8 cellular contexts compared by ENCODE assay signal in genomic region chr12:123634142-123634561, GRCh38. TPM values are rescaled to one million over a fixed set of nuclear protein-coding genes. Genes with fewer than 3 reads are reported as not detected.
DNase-seq lines count a peak whose midpoint lies in the region; ATAC-seq, FAIRE-seq and TF ChIP-seq lines count a peak whose summit lies in the region.

No MANE protein-coding gene starts in this region.

- H3K4me3 Mint-ChIP-seq in activated CD8-positive, alpha-beta memory T cell treated with anti-CD3 and anti-CD28 coated beads, Interleukin-2, amount 10 ng/mL, durations not matched to agents 7 days and 5 days: peak overlapping the region; percentile 90
- peak overlapping the region; percentile 97 for H3K4me3 Mint-ChIP-seq in activated T-helper 17 cell treated with anti-CD3 and anti-CD28 coated beads, Interleukin-2, amount 50 U/mL, for 72 hours

- DNase-seq in activated CD8-positive, alpha-beta memory T cell treated with anti-CD3 and anti-CD28 coated beads, Interleukin-2, amount 10 ng/mL, durations not matched to agents 7 days and 5 days: peak; percentile 45
- DNase-seq in activated CD8-positive, alpha-beta memory T cell treated with anti-CD3 and anti-CD28 coated beads, Interleukin-2, amount 50 U/mL, for 4 hours: no peak
- no peak for DNase-seq in kidney epithelial cell (ENCODE audit: low read depth)
- no peak for DNase-seq in GM19239 (ENCODE audit: insufficient read length, low spot score)
- DNase-seq in AML-193 (lab: John Stamatoyannopoulos, UW): no peak

- CTCF ChIA-PET in activated CD8-positive, alpha-beta memory T cell treated with anti-CD3 and anti-CD28 coated beads, Interleukin-2, amount 10 ng/mL, durations not matched to agents 7 days and 5 days (lab: Charles Lee): interaction anchor here (1.1 to 1.6 kb wide), 2 partner anchors 11 to 269 kb away, joined by 3 read pairs; no protein-coding TSS in a partner anchor

- no peak for FAIRE-seq in GM19239 (lab: Jason Lieb, UNC)

- no peaks in the 10 kb centered on the region for H3K9me3 ChIP-seq in thymus (ENCODE audit: control insufficient read depth)

- H3K4me3 ChIP-seq in kidney epithelial cell (ENCODE audit: low read depth, low read length) (peak overlapping the region; percentile 96), thymus (ENCODE audit: low read length) (peak overlapping the region; percentile 90)

- no peaks in the 10 kb centered on the region for H3K27me3 Mint-ChIP-seq in activated CD8-positive, alpha-beta memory T cell treated with anti-CD3 and anti-CD28 coated beads, Interleukin-2, amount 10 ng/mL, durations not matched to agents 7 days and 5 days
- no peaks in the 10 kb centered on the region for H3K27me3 Mint-ChIP-seq in activated T-helper 17 cell treated with anti-CD3 and anti-CD28 coated beads, Interleukin-2, amount 50 U/mL, for 72 hours

- H3K36me3 Mint-ChIP-seq in activated CD8-positive, alpha-beta memory T cell treated with anti-CD3 and anti-CD28 coated beads, Interleukin-2, amount 10 ng/mL, durations not matched to agents 7 days and 5 days: peaks cover 20% of the 10 kb centered on the region
- peaks cover 47% of the 10 kb centered on the region for H3K36me3 Mint-ChIP-seq in activated T-helper 17 cell treated with anti-CD3 and anti-CD28 coated beads, Interleukin-2, amount 50 U/mL, for 72 hours (ENCODE audit: low read depth)

- no peak for TF ChIP-seq CTCF in kidney epithelial cell (IDR thresholded peaks at IDR 0.05; ENCODE audit: insufficient read depth, low read length, poor library complexity, severe bottlenecking)

- H3K27ac Mint-ChIP-seq in activated CD8-positive, alpha-beta memory T cell treated with anti-CD3 and anti-CD28 coated beads, Interleukin-2, amount 10 ng/mL, durations not matched to agents 7 days and 5 days: peak overlapping the region; percentile 93
- H3K27ac Mint-ChIP-seq in activated T-helper 17 cell treated with anti-CD3 and anti-CD28 coated beads, Interleukin-2, amount 50 U/mL, for 72 hours: peak overlapping the region; percentile 99

- peaks cover 8% of the 10 kb centered on the region for H3K4me1 ChIP-seq in thymus (ENCODE audit: control insufficient read depth, insufficient read depth, low read length)

- H3K36me3 ChIP-seq in kidney epithelial cell (ENCODE audit: control insufficient read depth, insufficient read depth, low read length): peaks cover 1% of the 10 kb centered on the region
- H3K36me3 ChIP-seq in thymus (ENCODE audit: control insufficient read depth, insufficient read depth): peaks cover 20% of the 10 kb centered on the region

- ATAC-seq in activated CD8-positive, alpha-beta memory T cell treated with anti-CD3 and anti-CD28 coated beads, Interleukin-2, amount 10 ng/mL, durations not matched to agents 7 days and 5 days: no peak
- no peak for ATAC-seq in activated T-helper 17 cell treated with anti-CD3 and anti-CD28 coated beads, Interleukin-2, amount 50 U/mL, for 72 hours (replicated peaks)
- ATAC-seq in HG02588 (IDR thresholded peaks at IDR 0.05; ENCODE audit: unreplicated experiment): no peak

- no peak overlapping the region for H3K27ac ChIP-seq in thymus (ENCODE audit: low read depth)

- no peaks in the 10 kb centered on the region for H3K9me3 Mint-ChIP-seq in activated CD8-positive, alpha-beta memory T cell treated with anti-CD3 and anti-CD28 coated beads, Interleukin-2, amount 10 ng/mL, durations not matched to agents 7 days and 5 days (ENCODE audit: low read depth)
- H3K9me3 Mint-ChIP-seq in activated T-helper 17 cell treated with anti-CD3 and anti-CD28 coated beads, Interleukin-2, amount 50 U/mL, for 72 hours: no peaks in the 10 kb centered on the region

- peaks cover 34% of the 10 kb centered on the region for H3K4me1 Mint-ChIP-seq in activated CD8-positive, alpha-beta memory T cell treated with anti-CD3 and anti-CD28 coated beads, Interleukin-2, amount 10 ng/mL, durations not matched to agents 7 days and 5 days
- peaks cover 12% of the 10 kb centered on the region for H3K4me1 Mint-ChIP-seq in activated T-helper 17 cell treated with anti-CD3 and anti-CD28 coated beads, Interleukin-2, amount 50 U/mL, for 72 hours

- 14% methylated on average over 19 of the region's 19 CpGs for WGBS in thymus

- H3K27me3 ChIP-seq in kidney epithelial cell (ENCODE audit: control insufficient read depth, insufficient read depth, low read length): no peaks in the 10 kb centered on the region
- H3K27me3 ChIP-seq in thymus (ENCODE audit: control insufficient read depth, insufficient read depth): no peaks in the 10 kb centered on the region

RNA-seq across cellular contexts. Expression of gene GTF2H3, which starts 0.5 kb away (rescaled TPM):
- 10 to 100 TPM; 46.1 to 49.6 TPM for total RNA-seq in activated CD8-positive, alpha-beta memory T cell treated with anti-CD3 and anti-CD28 coated beads, Interleukin-2, amount 10 ng/mL, durations not matched to agents 7 days and 5 days
- 10 to 100 TPM; 38.3 to 67.4 TPM for total RNA-seq in activated T-helper 17 cell treated with anti-CD3 and anti-CD28 coated beads, Interleukin-2, amount 50 U/mL, for 72 hours
- 33.1 and 35.9 TPM in 2 replicates for total RNA-seq in kidney epithelial cell
- polyA plus RNA-seq in thymus: 11.2 TPM

RNA-seq across cellular contexts. Expression of gene EIF2B1, which starts 0.7 kb away (rescaled TPM):
- 10 to 100 TPM; 60.3 to 76.4 TPM for total RNA-seq in activated CD8-positive, alpha-beta memory T cell treated with anti-CD3 and anti-CD28 coated beads, Interleukin-2, amount 10 ng/mL, durations not matched to agents 7 days and 5 days
- 10 to 100 TPM; 51.6 to 91.4 TPM for total RNA-seq in activated T-helper 17 cell treated with anti-CD3 and anti-CD28 coated beads, Interleukin-2, amount 50 U/mL, for 72 hours
- 75.6 and 80.0 TPM in 2 replicates for total RNA-seq in kidney epithelial cell
- 39.6 TPM for polyA plus RNA-seq in thymus

RNA-seq across cellular contexts. Expression of gene DDX55, which starts 32.3 kb away (rescaled TPM):
- total RNA-seq in activated CD8-positive, alpha-beta memory T cell treated with anti-CD3 and anti-CD28 coated beads, Interleukin-2, amount 10 ng/mL, durations not matched to agents 7 days and 5 days: 10 to 100 TPM; 46.8 to 51.0 TPM
- 10 to 100 TPM; 28.8 to 51.6 TPM for total RNA-seq in activated T-helper 17 cell treated with anti-CD3 and anti-CD28 coated beads, Interleukin-2, amount 50 U/mL, for 72 hours
- 16.2 and 25.6 TPM in 2 replicates for total RNA-seq in kidney epithelial cell
- 19.5 TPM for polyA plus RNA-seq in thymus

RNA-seq across cellular contexts. Expression of gene TCTN2, which starts 36.8 kb away (rescaled TPM):
- total RNA-seq in activated CD8-positive, alpha-beta memory T cell treated with anti-CD3 and anti-CD28 coated beads, Interleukin-2, amount 10 ng/mL, durations not matched to agents 7 days and 5 days: 1 to 10 TPM; 2.6 to 2.9 TPM
- total RNA-seq in activated T-helper 17 cell treated with anti-CD3 and anti-CD28 coated beads, Interleukin-2, amount 50 U/mL, for 72 hours: 1 to 10 TPM; 5.6 to 6.3 TPM
- total RNA-seq in kidney epithelial cell: 12.3 and 13.4 TPM in 2 replicates
- polyA plus RNA-seq in thymus: 3.7 TPM

RNA-seq across cellular contexts. Expression of gene TMED2, which starts 49.8 kb away (rescaled TPM):
- total RNA-seq in activated CD8-positive, alpha-beta memory T cell treated with anti-CD3 and anti-CD28 coated beads, Interleukin-2, amount 10 ng/mL, durations not matched to agents 7 days and 5 days: 100 to 1,000 TPM; 132 to 172 TPM
- total RNA-seq in activated T-helper 17 cell treated with anti-CD3 and anti-CD28 coated beads, Interleukin-2, amount 50 U/mL, for 72 hours: 100 to 1,000 TPM; 107 to 177 TPM
- 242 and 259 TPM in 2 replicates for total RNA-seq in kidney epithelial cell
- 81.9 TPM for polyA plus RNA-seq in thymus
